Comparison of ENCODE assay signal across 8 cellular contexts in the genomic region with DNA sequence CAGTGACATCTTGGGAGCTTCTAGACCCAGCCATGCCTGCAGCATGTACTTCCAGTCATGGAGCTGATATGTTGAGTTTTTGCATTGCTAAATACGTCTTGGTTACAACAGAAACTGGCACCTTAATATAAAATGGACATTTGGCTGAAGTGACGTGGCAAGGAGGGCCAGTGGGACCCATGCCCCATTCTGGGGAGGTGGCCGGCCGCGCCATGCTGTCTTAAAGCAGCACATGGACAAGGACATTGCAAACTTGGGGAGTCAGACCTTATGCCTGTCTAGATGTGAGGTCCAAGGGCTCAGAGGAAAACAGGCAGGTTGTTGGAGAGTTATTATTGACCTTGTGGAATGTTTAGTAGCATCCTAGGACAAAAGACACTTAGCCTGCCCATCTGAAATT.
"Had no signal": no experiment of that assay in that cellular context is flagged by ENCODE, and none has a peak within 500 bp of the region (broad histone marks: within the 10 kb centered on the region; RNA-seq: fewer than 3 reads in every experiment).

No MANE protein-coding gene starts in this region.

- FAIRE-seq: H1, H54 had no signal

- DNase-seq: GM23248, GOT3, H7, H9, HCEC 1CT, HFFc6 had no signal
